26 cellular contexts compared by ENCODE assay signal in genomic region chr16:24077989-24078388, GRCh38.
DNase-seq lines count a peak whose midpoint lies in the region; ATAC-seq and TF ChIP-seq lines count a peak whose summit lies in the region.
"Had no signal": no experiment of that assay in that cellular context is flagged by ENCODE, and none has a peak within 500 bp of the region (broad histone marks: within the 10 kb centered on the region; RNA-seq: fewer than 3 reads in every experiment).

No MANE protein-coding gene starts in this region.

- H2AFZ ChIP-seq in trophoblast cell (ENCODE audit: insufficient read depth, low read length, poor library complexity), result no peak overlapping the region
- H2AFZ ChIP-seq: GM23338, PC-9 had no signal

- no peak overlapping the region for H3K4me3 ChIP-seq in trophoblast cell (ENCODE audit: low read depth, low read length)
- no peak overlapping the region for H3K4me3 ChIP-seq in coronary artery
- H3K4me3 ChIP-seq: GM23338, MG63, PC-9, SJCRH30 had no signal

- ATAC-seq in GM18519 (IDR thresholded peaks at IDR 0.05; ENCODE audit: low FRiP score, unreplicated experiment) (no peak), HG02759 (IDR thresholded peaks at IDR 0.05; ENCODE audit: unreplicated experiment) (no peak)
- ATAC-seq: GM23338, Right ventricle myocardium inferior, SK-N-SH treated with all-trans-retinoic acid at 6 μM for 48 hours had no signal

- H3K4me1 ChIP-seq in trophoblast cell (ENCODE audit: control insufficient read depth in 1 of 2, insufficient read depth in 2 of 2, low read length in 2 of 2), result peaks cover 13 to 21% of the 10 kb centered on the region in 2 experiments
- H3K4me1 ChIP-seq: BE2C, SJCRH30 had no signal

- H3K4ac ChIP-seq in trophoblast cell (ENCODE audit: low read depth, low read length), result no peak overlapping the region

- no peak overlapping the region for H2AK5ac ChIP-seq in trophoblast cell (ENCODE audit: low read length)

- H3K36me3 ChIP-seq in trophoblast cell (ENCODE audit: control insufficient read depth in 1 of 2, insufficient read depth in 2 of 2, low read length in 2 of 2), result no peaks in the 10 kb centered on the region
- H3K36me3 ChIP-seq: BE2C, MG63, SJCRH30 had no signal

- whole genome bisulfite sequencing in trophoblast cell (ENCODE audit: extremely low coverage, insufficient coverage, insufficient read length), result no CpG with 5 or more reads among the region's 9 CpGs

- H4K12ac ChIP-seq in trophoblast cell (ENCODE audit: low read depth, low read length), result no peak overlapping the region

- H3K79me1 ChIP-seq in trophoblast cell (ENCODE audit: low read length), result peaks cover 7% of the 10 kb centered on the region

- no peaks in the 10 kb centered on the region for H3K79me2 ChIP-seq in trophoblast cell (ENCODE audit: control insufficient read depth, insufficient read depth, low read length, poor library complexity)

- no peak overlapping the region for H3K4me2 ChIP-seq in trophoblast cell (ENCODE audit: low read length)
- H3K4me2 ChIP-seq: GM23338, PC-9 had no signal

- H3K27ac Mint-ChIP-seq in brain, result peak overlapping the region in 3 of 5 experiments; percentile 74 to 85 (median 79)
- H3K27ac Mint-ChIP-seq in glutamatergic neuron (ENCODE audit: unreplicated experiment), result no peak overlapping the region
- no peak overlapping the region for H3K27ac Mint-ChIP-seq in T-helper 2 cell treated with Interferon-gamma antibody and Interleukin-4, amounts not matched to agents 5 μg/mL and 100 μg/mL, for 36 hours
- H3K27ac Mint-ChIP-seq: GM23338 had no signal

- TF ChIP-seq CTCF in brain (conservative IDR thresholded peaks at IDR 0.05) (no peak), glutamatergic neuron (IDR thresholded peaks at IDR 0.05; ENCODE audit: partially characterized antibody, unreplicated experiment) (no peak), coronary artery (IDR thresholded peaks at IDR 0.05) (no peak)

- peak overlapping the region; percentile 32 for H4K91ac ChIP-seq in trophoblast cell (ENCODE audit: low read depth, low read length)

- peak overlapping the region; percentile 30 for H3K18ac ChIP-seq in trophoblast cell (ENCODE audit: low read length)

- no peaks in the 10 kb centered on the region for H3K27me3 ChIP-seq in trophoblast cell (ENCODE audit: insufficient read depth, low read length)
- H3K27me3 ChIP-seq: BE2C had no signal

- peaks cover 47% of the 10 kb centered on the region for H3K4me1 Mint-ChIP-seq in brain
- peaks cover 26% of the 10 kb centered on the region for H3K4me1 Mint-ChIP-seq in glutamatergic neuron (ENCODE audit: low read depth, unreplicated experiment)
- peaks cover 11% of the 10 kb centered on the region for H3K4me1 Mint-ChIP-seq in T-helper 2 cell treated with Interferon-gamma antibody and Interleukin-4, amounts not matched to agents 5 μg/mL and 100 μg/mL, for 36 hours (ENCODE audit: low read depth)

- H3K9me3 Mint-ChIP-seq in brain, result no peaks in the 10 kb centered on the region
- H3K9me3 Mint-ChIP-seq in glutamatergic neuron (ENCODE audit: unreplicated experiment), result peaks cover 5% of the 10 kb centered on the region
- no peaks in the 10 kb centered on the region for H3K9me3 Mint-ChIP-seq in T-helper 2 cell treated with Interferon-gamma antibody and Interleukin-4, amounts not matched to agents 5 μg/mL and 100 μg/mL, for 36 hours
- H3K9me3 Mint-ChIP-seq: CD4-positive, CD25-positive, alpha-beta regulatory T cell; GM23338 had no signal

- no peaks in the 10 kb centered on the region for H3K9me3 ChIP-seq in trophoblast cell (ENCODE audit: insufficient read depth, low read depth, low read length)
- H3K9me3 ChIP-seq: BE2C, MG63, SJCRH30 had no signal

- H3K14ac ChIP-seq in trophoblast cell (ENCODE audit: low read length), result no peak overlapping the region

- peak overlapping the region; percentile 78 for H2BK12ac ChIP-seq in trophoblast cell (ENCODE audit: low read length)

- no peak overlapping the region for H4K8ac ChIP-seq in trophoblast cell (ENCODE audit: low read depth, low read length)

- no peaks in the 10 kb centered on the region for H3K27me3 Mint-ChIP-seq in brain
- peaks cover 4% of the 10 kb centered on the region for H3K27me3 Mint-ChIP-seq in glutamatergic neuron (ENCODE audit: unreplicated experiment)
- no peaks in the 10 kb centered on the region for H3K27me3 Mint-ChIP-seq in T-helper 2 cell treated with Interferon-gamma antibody and Interleukin-4, amounts not matched to agents 5 μg/mL and 100 μg/mL, for 36 hours (ENCODE audit: low read depth)
- H3K27me3 Mint-ChIP-seq: CD4-positive, CD25-positive, alpha-beta regulatory T cell had no signal

- H2BK5ac ChIP-seq in trophoblast cell (ENCODE audit: low read depth, low read length, poor library complexity), result peak overlapping the region; percentile 22

- no peak for DNase-seq in glutamatergic neuron
- DNase-seq in trophoblast cell, result no peak
- no peak for DNase-seq in T-helper 2 cell treated with Interferon-gamma antibody and Interleukin-4, amounts not matched to agents 5 μg/mL and 100 μg/mL, for 36 hours (ENCODE audit: low spot score)
- no peak for DNase-seq in coronary artery (ENCODE audit: low spot score)
- DNase-seq: BE2C; CD4-positive, CD25-positive, alpha-beta regulatory T cell; DMS153; DND-41; HCEC 1CT; IMR-90; KG1; MG63; NCI-H1105 treated with DMSO at 0.1 percent for 48 hours; NCI-H2029; NCI-H446; NCI-H524 treated with DMSO at 0.1 percent for 48 hours; NCI-H82; NK-92 treated with Interleukin-12 subunit alpha and Interleukin-12 subunit beta, amount 100 ng/mL, for 24 hours; PC-9; SJCRH30 had no signal

- H3K27ac ChIP-seq in trophoblast cell (ENCODE audit: low read depth, low read length) (no peak overlapping the region), coronary artery (no peak overlapping the region)
- H3K27ac ChIP-seq: PC-9, SJCRH30 had no signal

- peak overlapping the region in 1 of 5 experiments; percentile 3 for H3K4me3 Mint-ChIP-seq in brain
- peak overlapping the region; percentile 25 for H3K4me3 Mint-ChIP-seq in glutamatergic neuron (ENCODE audit: unreplicated experiment)
- no peak overlapping the region for H3K4me3 Mint-ChIP-seq in T-helper 2 cell treated with Interferon-gamma antibody and Interleukin-4, amounts not matched to agents 5 μg/mL and 100 μg/mL, for 36 hours
- H3K4me3 Mint-ChIP-seq: CD4-positive, CD25-positive, alpha-beta regulatory T cell; GM23338 had no signal

- no peaks in the 10 kb centered on the region for H3K36me3 Mint-ChIP-seq in brain
- H3K36me3 Mint-ChIP-seq in glutamatergic neuron (ENCODE audit: unreplicated experiment), result no peaks in the 10 kb centered on the region
- H3K36me3 Mint-ChIP-seq in T-helper 2 cell treated with Interferon-gamma antibody and Interleukin-4, amounts not matched to agents 5 μg/mL and 100 μg/mL, for 36 hours (ENCODE audit: low read depth), result no peaks in the 10 kb centered on the region

- peak overlapping the region; percentile 27 for H2BK120ac ChIP-seq in trophoblast cell (ENCODE audit: insufficient read depth, low read length, poor library complexity)

- no peak overlapping the region for H3K9ac ChIP-seq in trophoblast cell (ENCODE audit: low read length)

- no peak overlapping the region for H3K23ac ChIP-seq in trophoblast cell (ENCODE audit: low read length)

Comparison
In these comparisons a context has a peak if more than half of its experiments do, and no peak if none do; other contexts are left out.
1. H3K27ac Mint-ChIP-seq: peak in brain (3 of 5); none in glutamatergic neuron (single experiment) and T-helper 2 cell treated with Interferon-gamma antibody and Interleukin-4, amounts not matched to agents 5 μg/mL and 100 μg/mL, for 36 hours (single experiment).